ENCODE assay signal across 11 cellular contexts in genomic region chr15:92968926-92969664, GRCh38.
DNase-seq lines count a peak whose midpoint lies in the region; ATAC-seq, FAIRE-seq and TF ChIP-seq lines count a peak whose summit lies in the region.
"Had no signal": no experiment of that assay in that cellular context is flagged by ENCODE, and none has a peak within 500 bp of the region (broad histone marks: within the 10 kb centered on the region; RNA-seq: fewer than 3 reads in every experiment).

No MANE protein-coding gene starts in this region.

- H3K27me3 Mint-ChIP-seq in CD4-positive, CD25-positive, alpha-beta regulatory T cell: no peaks in the 10 kb centered on the region
- no peaks in the 10 kb centered on the region for H3K27me3 Mint-ChIP-seq in natural killer cell (ENCODE audit: low read depth in 2 of 2)

- no peak for DNase-seq in CD4-positive, CD25-positive, alpha-beta regulatory T cell
- DNase-seq in NB4 (ENCODE audit: low read depth): peak; percentile 42
- peak; percentile 14 for DNase-seq in endothelial cell of umbilical vein (ENCODE audit: low read depth, low spot score)
- no peak for DNase-seq in natural killer cell
- DNase-seq in NCI-H1417 (lab: John Stamatoyannopoulos, UW): no peak
- no peak for DNase-seq in esophagus squamous epithelium (lab: John Stamatoyannopoulos, UW)
- no peak for DNase-seq in superior temporal gyrus (ENCODE audit: extremely low spot score)
- no peak for DNase-seq in NCI-H1436 (lab: John Stamatoyannopoulos, UW)
- DNase-seq: DMS79 treated with DMSO at 0.1 percent for 48 hours, NCI-H510A treated with DMSO at 0.1 percent for 48 hours had no signal

- FAIRE-seq in endothelial cell of umbilical vein (lab: Jason Lieb, UNC): no peak

- H3K27ac Mint-ChIP-seq in CD4-positive, CD25-positive, alpha-beta regulatory T cell: peak overlapping the region; percentile 22 to 65 (median 44)
- H3K27ac Mint-ChIP-seq in natural killer cell: peak overlapping the region; percentile 67 to 71

- H4K20me1 ChIP-seq in endothelial cell of umbilical vein (replicated peaks; ENCODE audit: control insufficient read depth, extremely low read depth, insufficient read depth, low read length): no peaks in the 10 kb centered on the region

- no peak for ATAC-seq in CD4-positive, CD25-positive, alpha-beta regulatory T cell (ENCODE audit: low read depth in 2 of 2)
- peak in 1 of 3 donors; percentile 29 for ATAC-seq in natural killer cell
- ATAC-seq: activated CD4-positive, CD25-positive, alpha-beta regulatory T cell treated with anti-CD3 and anti-CD28 coated beads, Interleukin-2, amount 50 U/mL, for 24 hours had no signal

- H3K9me3 ChIP-seq in CD4-positive, CD25-positive, alpha-beta regulatory T cell (ENCODE audit: control insufficient read depth in 2 of 2, low read length in 2 of 2): no peaks in the 10 kb centered on the region
- H3K9me3 ChIP-seq in endothelial cell of umbilical vein (replicated peaks; ENCODE audit: control insufficient read depth, insufficient read depth, low read length) (no peaks in the 10 kb centered on the region), esophagus squamous epithelium (no peaks in the 10 kb centered on the region)

- H3K4me1 Mint-ChIP-seq in CD4-positive, CD25-positive, alpha-beta regulatory T cell: peaks cover 10 to 41% (median 26%) of the 10 kb centered on the region in 4 donors
- peaks cover 21 to 28% of the 10 kb centered on the region in 2 donors for H3K4me1 Mint-ChIP-seq in natural killer cell

- POLR2A ChIA-PET in endothelial cell of umbilical vein (lab: Charles Lee): no interaction called here

- no peak overlapping the region for H3K4me2 ChIP-seq in endothelial cell of umbilical vein (ENCODE audit: insufficient read depth, low read length)

- no peaks in the 10 kb centered on the region for H3K27me3 ChIP-seq in CD4-positive, CD25-positive, alpha-beta regulatory T cell (ENCODE audit: control insufficient read depth, insufficient read depth, low read length)
- H3K27me3 ChIP-seq in endothelial cell of umbilical vein (ENCODE audit: control insufficient read depth in 2 of 2, insufficient read depth in 2 of 2, low read length in 2 of 2): no peaks in the 10 kb centered on the region
- H3K27me3 ChIP-seq in esophagus squamous epithelium: no peaks in the 10 kb centered on the region

- H3K9me3 Mint-ChIP-seq in CD4-positive, CD25-positive, alpha-beta regulatory T cell: peaks cover 0 to 2% (median 0%) of the 10 kb centered on the region in 7 donors
- H3K9me3 Mint-ChIP-seq in natural killer cell: no peaks in the 10 kb centered on the region

- 90 to 93% methylated on average over 3 to 5 of the region's 5 CpGs for WGBS in esophagus squamous epithelium, 2 donors

- TF ChIP-seq CTCF in NB4 (IDR thresholded peaks at IDR 0.05; ENCODE audit: low read depth, low read length) (no peak), endothelial cell of umbilical vein (IDR thresholded peaks at IDR 0.05; ENCODE audit: extremely low read depth in 1 of 2, insufficient read depth in 1 of 2, low read depth in 1 of 2, low read length in 2 of 2) (no peak), natural killer cell (IDR thresholded peaks at IDR 0.05) (no peak), esophagus squamous epithelium (IDR thresholded peaks at IDR 0.05) (peak in 1 of 6 experiments; percentile 29)

- no peak overlapping the region for H3K4me3 ChIP-seq in CD4-positive, CD25-positive, alpha-beta regulatory T cell (ENCODE audit: low read depth, low read length)
- no peak overlapping the region for H3K4me3 ChIP-seq in NB4 (ENCODE audit: low read depth, low read length)
- H3K4me3 ChIP-seq in endothelial cell of umbilical vein (replicated peaks in 1 of 3; ENCODE audit: insufficient read depth in 1 of 3, low read depth in 1 of 3, low read length in 3 of 3): no peak overlapping the region
- no peak overlapping the region for H3K4me3 ChIP-seq in esophagus squamous epithelium

- no peak overlapping the region for H3K27ac ChIP-seq in CD4-positive, CD25-positive, alpha-beta regulatory T cell (ENCODE audit: insufficient read depth, low read length, poor library complexity, severe bottlenecking)
- no peak overlapping the region for H3K27ac ChIP-seq in endothelial cell of umbilical vein (ENCODE audit: insufficient read depth, low read depth, low read length)
- no peak overlapping the region for H3K27ac ChIP-seq in esophagus squamous epithelium

- dilution Hi-C loops in endothelial cell of umbilical vein (cut with MboI; ENCODE audit: extremely low pct_ligation_motif_present, low sequenced_read_pairs): no loop called here

- BruUV-seq in endothelial cell of umbilical vein (replicated peaks; lab: Mats Ljungman, UMichigan): no TSS peak

- no peak overlapping the region for H2AFZ ChIP-seq in endothelial cell of umbilical vein (ENCODE audit: low read depth, low read length)

- H3K9me1 ChIP-seq in endothelial cell of umbilical vein (replicated peaks; ENCODE audit: control insufficient read depth, extremely low read depth, insufficient read depth, low read length): no peaks in the 10 kb centered on the region

- no peak overlapping the region for H3K9ac ChIP-seq in endothelial cell of umbilical vein (replicated peaks; ENCODE audit: extremely low read depth, insufficient read depth, low read length)

- peaks cover 42% of the 10 kb centered on the region for H3K79me2 ChIP-seq in endothelial cell of umbilical vein (ENCODE audit: control insufficient read depth, insufficient read depth, low read length)

- H3K4me1 ChIP-seq in CD4-positive, CD25-positive, alpha-beta regulatory T cell (ENCODE audit: control insufficient read depth, insufficient read depth, low read length, poor library complexity, severe bottlenecking): no peaks in the 10 kb centered on the region
- H3K4me1 ChIP-seq in endothelial cell of umbilical vein (ENCODE audit: control insufficient read depth, extremely low read depth, insufficient read depth, low read length) (no peaks in the 10 kb centered on the region), esophagus squamous epithelium (peaks cover 0 to 8% (median 0%) of the 10 kb centered on the region in 3 donors)

- CTCF ChIA-PET in endothelial cell of umbilical vein (lab: Charles Lee): no interaction called here

- intact Hi-C loops in endothelial cell of umbilical vein (cut with micrococcal nuclease) (no loop called here), natural killer cell (cut with micrococcal nuclease) (no loop called here), esophagus squamous epithelium (cut with DNase I) (no loop called here)

- H3K36me3 ChIP-seq in CD4-positive, CD25-positive, alpha-beta regulatory T cell (ENCODE audit: control insufficient read depth, insufficient read depth, low read length): peaks cover 91% of the 10 kb centered on the region
- peaks cover 11 to 24% of the 10 kb centered on the region in 2 experiments for H3K36me3 ChIP-seq in endothelial cell of umbilical vein (ENCODE audit: control insufficient read depth in 2 of 2, extremely low read depth in 1 of 2, insufficient read depth in 2 of 2, low read length in 2 of 2)
- H3K36me3 ChIP-seq in esophagus squamous epithelium: peaks cover 5 to 100% (median 20%) of the 10 kb centered on the region in 3 donors

- TF ChIP-seq POLR2A in NB4 (IDR thresholded peaks at IDR 0.05; ENCODE audit: extremely low read depth, insufficient read length) (no peak), endothelial cell of umbilical vein (IDR thresholded peaks at IDR 0.05; ENCODE audit: low read depth, low read length) (no peak), esophagus squamous epithelium (IDR thresholded peaks at IDR 0.05) (no peak)

- peaks cover 68% of the 10 kb centered on the region for H3K36me3 Mint-ChIP-seq in CD4-positive, CD25-positive, alpha-beta regulatory T cell
- H3K36me3 Mint-ChIP-seq in natural killer cell: peaks cover 32% of the 10 kb centered on the region

- H3K4me3 Mint-ChIP-seq in CD4-positive, CD25-positive, alpha-beta regulatory T cell: no peak overlapping the region
- no peak overlapping the region for H3K4me3 Mint-ChIP-seq in natural killer cell

TF ChIP-seq in endothelial cell of umbilical vein, 7 proteins besides CTCF, POLR2A, EP300 and RAD21:
- TF ChIP-seq EZH2 (IDR thresholded peaks at IDR 0.05; ENCODE audit: borderline replicate concordance, low read depth, low read length, severe bottlenecking) (no peak), FOS (IDR thresholded peaks at IDR 0.05; ENCODE audit: borderline replicate concordance, insufficient read depth, low read length) (no peak), POLR2AphosphoS5 (IDR thresholded peaks at IDR 0.05; ENCODE audit: insufficient read depth, low read depth, low read length) (no peak), JUN (IDR thresholded peaks at IDR 0.05; ENCODE audit: borderline replicate concordance, insufficient read depth, insufficient read length, low read depth) (no peak), MYC (IDR thresholded peaks at IDR 0.05; ENCODE audit: low read depth, low read length) (no peak), GATA2 (IDR thresholded peaks at IDR 0.05; ENCODE audit: insufficient read depth, insufficient read length, low read depth, low read length) (no peak)
- TF ChIP-seq, protein P1, sequence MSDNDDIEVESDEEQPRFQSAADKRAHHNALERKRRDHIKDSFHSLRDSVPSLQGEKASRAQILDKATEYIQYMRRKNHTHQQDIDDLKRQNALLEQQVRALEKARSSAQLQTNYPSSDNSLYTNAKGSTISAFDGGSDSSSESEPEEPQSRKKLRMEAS (IDR thresholded peaks at IDR 0.05; ENCODE audit: insufficient read depth, insufficient read length): no peak

Comparison
In these comparisons a context has a peak if more than half of its experiments do, and no peak if none do; other contexts are left out.
1. DNase-seq: peak in NB4 (single experiment) and endothelial cell of umbilical vein (single experiment); none in CD4-positive, CD25-positive, alpha-beta regulatory T cell (0 of 3), natural killer cell (single experiment), NCI-H1417 (0 of 3), esophagus squamous epithelium (single experiment), superior temporal gyrus (single experiment) and NCI-H1436 (single experiment).